In the genomic region with DNA sequence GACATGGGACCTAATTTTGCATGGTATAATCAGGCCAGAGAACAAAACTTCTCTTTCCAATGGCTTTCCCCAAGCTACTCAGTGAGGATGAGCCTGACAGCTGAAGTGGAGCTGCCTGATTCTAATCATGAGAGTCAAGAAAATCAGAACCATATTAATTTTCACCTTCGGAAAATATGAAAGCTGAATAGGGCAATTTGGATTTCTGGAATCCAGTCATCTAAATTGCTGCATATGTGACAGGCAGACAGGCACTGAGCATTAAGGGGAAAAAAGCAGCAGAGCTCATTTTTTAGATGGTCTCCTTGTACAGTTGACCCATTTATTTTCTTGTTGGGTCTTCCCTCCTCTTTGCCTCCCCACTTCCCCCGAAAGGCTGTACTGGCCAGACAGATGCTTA, we compare ENCODE assay signal across 20 cellular contexts.
"Had no signal": no experiment of that assay in that cellular context is flagged by ENCODE, and none has a peak within 500 bp of the region (broad histone marks: within the 10 kb centered on the region; RNA-seq: fewer than 3 reads in every experiment).

No MANE protein-coding gene starts in this region.

- H3K9me3 ChIP-seq: SK-N-SH had no signal

- H3K9me2 ChIP-seq: SK-N-SH had no signal

- H3K9ac ChIP-seq: SK-N-SH had no signal

- H3K4me2 ChIP-seq: SK-N-SH had no signal

- DNase-seq: IMR-90, Karpas-422, KG1, MM.1S, NCI-H1092 treated with DMSO at 0.1 percent for 48 hours, NCI-H1436, NCI-H187, NCI-H2029, NCI-H2081 treated with DMSO at 0.1 percent for 48 hours, NCI-H2171, NCI-H226, NCI-H446, NCI-H510A, NCI-H524 treated with DMSO at 0.1 percent for 48 hours, NCI-H69, NCI-H774, Right ventricle myocardium superior, RPMI8226, SIG-M5, SK-N-SH had no signal
